In genomic region chr14:76917759-76918175, GRCh38 we compare ENCODE assay signal across 9 cellular contexts.
DNase-seq lines count a peak whose midpoint lies in the region; TF ChIP-seq lines count a peak whose summit lies in the region.
"Had no signal": no experiment of that assay in that cellular context is flagged by ENCODE, and none has a peak within 500 bp of the region (broad histone marks: within the 10 kb centered on the region; RNA-seq: fewer than 3 reads in every experiment).

No MANE protein-coding gene starts in this region.

- in situ Hi-C loops in mammary epithelial cell (cut with MboI; ENCODE audit: low sequenced_read_pairs in 2 of 2), result loop anchor here in 1 of 2 donors (5.0 to 10.0 kb wide), 2 partner anchors 105 to 147 kb away; no protein-coding TSS in a partner anchor

- H3K9me3 Mint-ChIP-seq in activated CD4-positive, alpha-beta memory T cell treated with anti-CD3 and anti-CD28 coated beads for 36 hours, result no peaks in the 10 kb centered on the region
- H3K9me3 Mint-ChIP-seq: activated B cell treated with CpG ODN at 0.5 μM for 24 hours had no signal

- H3K9me2 ChIP-seq in neural cell (ENCODE audit: insufficient read depth, low read length), result no peaks in the 10 kb centered on the region

- H3K79me2 ChIP-seq in mammary epithelial cell (ENCODE audit: insufficient read depth, low read length) (no peaks in the 10 kb centered on the region), neural cell (replicated peaks; ENCODE audit: insufficient read depth, low read length) (peaks cover 7% of the 10 kb centered on the region)

- H3K36me3 ChIP-seq in mammary epithelial cell (ENCODE audit: insufficient read depth, low read length), result no peaks in the 10 kb centered on the region
- H3K36me3 ChIP-seq in neural cell (ENCODE audit: insufficient read depth, low read length), result no peaks in the 10 kb centered on the region

- H3K4me3 Mint-ChIP-seq in activated CD4-positive, alpha-beta memory T cell treated with anti-CD3 and anti-CD28 coated beads for 36 hours, result no peak overlapping the region
- H3K4me3 Mint-ChIP-seq: activated B cell treated with CpG ODN at 0.5 μM for 24 hours had no signal

- TF ChIP-seq EP300 in neural cell (conservative IDR thresholded peaks at IDR 0.05; ENCODE audit: poor library complexity, severe bottlenecking), result no peak

- H3K4me2 ChIP-seq in mammary epithelial cell (ENCODE audit: insufficient read depth, low read depth, low read length), result peak overlapping the region; percentile 73
- peak overlapping the region; percentile 48 for H3K4me2 ChIP-seq in neural cell (ENCODE audit: low read length)

- 20% methylated on average over 1 of the region's 4 CpGs for WGBS in mammary epithelial cell (ENCODE audit: low coverage, missing lambda C conversion rate)

- DNase-seq in AG04450 (ENCODE audit: low read depth, low spot score) (no peak), NCI-H1694 treated with DMSO at 0.1 percent for 48 hours (lab: John Stamatoyannopoulos, UW) (peak; percentile 93), mammary epithelial cell (no peak), NCI-H774 (lab: John Stamatoyannopoulos, UW) (no peak), AG08396 (ENCODE audit: low spot score) (no peak), SKM-1 treated with dmso at 0.1 percent for 144 hours (lab: John Stamatoyannopoulos, UW; ENCODE audit: unreplicated experiment) (no peak)
- no peak for DNase-seq in activated CD4-positive, alpha-beta memory T cell treated with anti-CD3 and anti-CD28 coated beads for 36 hours
- DNase-seq: activated B cell treated with CpG ODN at 0.5 μM for 24 hours had no signal

- H3K9me3 ChIP-seq in AG04450 (ENCODE audit: control insufficient read depth, insufficient read depth, low read length) (no peaks in the 10 kb centered on the region), mammary epithelial cell (replicated peaks; ENCODE audit: insufficient read depth, low read length) (no peaks in the 10 kb centered on the region), neural cell (ENCODE audit: low read length) (no peaks in the 10 kb centered on the region)

- no peak for TF ChIP-seq RAD21 in neural cell (conservative IDR thresholded peaks at IDR 0.05)

- H3K36me3 Mint-ChIP-seq in activated CD4-positive, alpha-beta memory T cell treated with anti-CD3 and anti-CD28 coated beads for 36 hours, result no peaks in the 10 kb centered on the region

- BruUV-seq in mammary epithelial cell (replicated peaks; lab: Mats Ljungman, UMichigan), result no TSS peak

- no peak for TF ChIP-seq CTCF in AG04450 (IDR thresholded peaks at IDR 0.05; ENCODE audit: low read depth, low read length)
- TF ChIP-seq CTCF in mammary epithelial cell (conservative IDR thresholded peaks at IDR 0.05 in 1 of 2, IDR thresholded peaks at IDR 0.05 in 1 of 2; ENCODE audit: extremely low read depth in 1 of 2, insufficient read depth in 1 of 2, low read depth in 1 of 2, low read length in 2 of 2), result no peak
- TF ChIP-seq CTCF in neural cell (IDR thresholded peaks at IDR 0.05; ENCODE audit: poor library complexity, severe bottlenecking), result no peak

- CTCF ChIA-PET in AG04450 (lab: Charles Lee), result interaction anchor here (0.5 to 7.1 kb wide), 31 partner anchors 9 to 391 kb away, joined by 3 to 91 read pairs (median 6); no protein-coding TSS in a partner anchor
- CTCF ChIA-PET in mammary epithelial cell (lab: Charles Lee; ENCODE audit: low non-redundant PET), result interaction anchor here (0.5 kb wide), 1 partner anchor 148 kb away, joined by 6 read pairs; no protein-coding TSS in a partner anchor
- CTCF ChIA-PET in activated CD4-positive, alpha-beta memory T cell treated with anti-CD3 and anti-CD28 coated beads for 36 hours (lab: Charles Lee), result interaction anchor here (1.0 to 7.0 kb wide), 9 partner anchors 12 to 152 kb away, joined by 3 to 58 read pairs (median 5); no protein-coding TSS in a partner anchor

- no peaks in the 10 kb centered on the region for H4K20me1 ChIP-seq in mammary epithelial cell (ENCODE audit: insufficient read depth, low read length)
- no peaks in the 10 kb centered on the region for H4K20me1 ChIP-seq in neural cell (ENCODE audit: insufficient read depth)

- dilution Hi-C loops in mammary epithelial cell (cut with HindIII; ENCODE audit: low sequenced_read_pairs), result no loop called here

- intact Hi-C loops in mammary epithelial cell (cut with micrococcal nuclease), result loop anchor here (1.0 kb wide), 6 partner anchors 39 to 153 kb away; partner anchors contain the start of gene IRF2BPL
- intact Hi-C loops in activated CD4-positive, alpha-beta memory T cell treated with anti-CD3 and anti-CD28 coated beads for 36 hours (cut with micrococcal nuclease), result no loop called here

- peak overlapping the region; percentile 98 for H3K27ac ChIP-seq in AG04450 (ENCODE audit: low read depth, low read length)
- peak overlapping the region; percentile 88 for H3K27ac ChIP-seq in mammary epithelial cell (ENCODE audit: insufficient read depth, low read depth, low read length)
- peak overlapping the region; percentile 100 for H3K27ac ChIP-seq in neural cell (ENCODE audit: low read length)

- no peak overlapping the region for H3K27ac Mint-ChIP-seq in activated CD4-positive, alpha-beta memory T cell treated with anti-CD3 and anti-CD28 coated beads for 36 hours
- H3K27ac Mint-ChIP-seq: activated B cell treated with CpG ODN at 0.5 μM for 24 hours had no signal

- H3K27me3 ChIP-seq in AG04450 (ENCODE audit: control insufficient read depth, insufficient read depth, low read length) (no peaks in the 10 kb centered on the region), mammary epithelial cell (ENCODE audit: insufficient read depth, low read length) (no peaks in the 10 kb centered on the region), neural cell (ENCODE audit: insufficient read depth, low read depth, low read length) (no peaks in the 10 kb centered on the region)

- H3K4me1 ChIP-seq in mammary epithelial cell (ENCODE audit: insufficient read depth, low read length), result peaks cover 51% of the 10 kb centered on the region

- H3F3A ChIP-seq in neural cell (ENCODE audit: insufficient read depth, low read length, poor library complexity, severe bottlenecking), result peaks cover 16% of the 10 kb centered on the region

- H3K4me3 ChIP-seq in AG04450 (ENCODE audit: low read depth, low read length) (peak overlapping the region; percentile 23; the same call in 1 of the 2 replicates), mammary epithelial cell (replicated peaks in 1 of 3; ENCODE audit: insufficient read depth in 1 of 3, low read depth in 2 of 3, low read length in 3 of 3) (no peak overlapping the region), neural cell (ENCODE audit: low read length) (peak overlapping the region; percentile 61)

- H2AFZ ChIP-seq in mammary epithelial cell (ENCODE audit: low read depth, low read length) (peak overlapping the region; percentile 75), neural cell (ENCODE audit: low read depth, low read length) (no peak overlapping the region)

- peaks cover 38% of the 10 kb centered on the region for H3K4me1 Mint-ChIP-seq in activated CD4-positive, alpha-beta memory T cell treated with anti-CD3 and anti-CD28 coated beads for 36 hours (ENCODE audit: low read depth)

- H3K9ac ChIP-seq in mammary epithelial cell (ENCODE audit: insufficient read depth, low read length), result peak overlapping the region; percentile 73
- peak overlapping the region; percentile 93 for H3K9ac ChIP-seq in neural cell (ENCODE audit: low read length)

- POLR2A ChIA-PET in AG04450 (lab: Yijun Ruan, JAX), result interaction anchor here (0.6 to 4.2 kb wide), 16 partner anchors 10 to 127 kb away, joined by 3 to 45 read pairs (median 18); partner anchors contain the start of gene IRF2BPL
- POLR2A ChIA-PET in activated CD4-positive, alpha-beta memory T cell treated with anti-CD3 and anti-CD28 coated beads for 36 hours (lab: Charles Lee), result no interaction called here

- H3K27me3 Mint-ChIP-seq in activated CD4-positive, alpha-beta memory T cell treated with anti-CD3 and anti-CD28 coated beads for 36 hours, result no peaks in the 10 kb centered on the region

TF ChIP-seq in neural cell, 6 proteins besides CTCF, POLR2A, EP300 and RAD21:
- TF ChIP-seq POLR2AphosphoS5 (IDR thresholded peaks at IDR 0.05) (no peak), MXI1 (conservative IDR thresholded peaks at IDR 0.05; ENCODE audit: poor library complexity, severe bottlenecking) (no peak), EZH2 (IDR thresholded peaks at IDR 0.05; ENCODE audit: borderline replicate concordance, insufficient read depth, low read length, poor library complexity, severe bottlenecking) (no peak), SMC3 (conservative IDR thresholded peaks at IDR 0.05; ENCODE audit: poor library complexity) (no peak), REST (IDR thresholded peaks at IDR 0.05; ENCODE audit: borderline replicate concordance) (no peak)
TF ChIP-seq in neural cell: peak in this region for 0.

Comparison
In these comparisons a context has a peak if more than half of its experiments do, and no peak if none do; other contexts are left out.
1. H3K4me3 ChIP-seq: peak in AG04450 (single experiment) and neural cell (single experiment); none in mammary epithelial cell (0 of 3).
2. Peak in every context shown above with its lines, with median percentiles within 50 percentile points of each other: H3K27ac ChIP-seq.